Comparison of ENCODE assay signal across 17 cellular contexts in genomic region chr18:48962857-48963554, GRCh38. TPM values are rescaled to one million over a fixed set of nuclear protein-coding genes. Genes with fewer than 3 reads are reported as not detected.
A peak's percentile ranks its signal among the peaks of the same experiment; 100 is the strongest.
DNase-seq lines count a peak whose midpoint lies in the region; ATAC-seq, FAIRE-seq and TF ChIP-seq lines count a peak whose summit lies in the region.
"Had no signal": no experiment of that assay in that cellular context is flagged by ENCODE, and none has a peak within 500 bp of the region (broad histone marks: within the 10 kb centered on the region; RNA-seq: fewer than 3 reads in every experiment).

No MANE protein-coding gene starts in this region.

- H3K4me1 ChIP-seq in GM23248 (ENCODE audit: insufficient read depth) (peaks cover 26% of the 10 kb centered on the region), astrocyte (ENCODE audit: insufficient read depth, low read length) (peaks cover 33% of the 10 kb centered on the region), sigmoid colon (peaks cover 0 to 21% (median 10%) of the 10 kb centered on the region in 4 donors)
- H3K4me1 ChIP-seq: BLaER1, gastrocnemius medialis, uterus had no signal

- FAIRE-seq in astrocyte (lab: Jason Lieb, UNC) = no peak

- H3K9me3 Mint-ChIP-seq in astrocyte (ENCODE audit: unreplicated experiment) = peaks cover 5% of the 10 kb centered on the region
- H3K9me3 Mint-ChIP-seq: activated T-helper 2 cell treated with anti-CD3 and anti-CD28 coated beads, Interferon-gamma antibody, Interleukin-2, Interleukin-4, amounts not matched to agents 10 μg/mL and 5 μg/mL and 100 μg/mL, durations not matched to agents 14 hours and 24 hours and 36 hours had no signal

- no peak overlapping the region for H3K27ac ChIP-seq in GM23248
- no peak overlapping the region for H3K27ac ChIP-seq in astrocyte (ENCODE audit: low read depth, low read length)
- peak overlapping the region; percentile 16 to 72 (median 36) for H3K27ac ChIP-seq in sigmoid colon
- H3K27ac ChIP-seq: BLaER1, gastrocnemius medialis, right atrium auricular region had no signal

- H3K9me2 ChIP-seq in GM23248 (ENCODE audit: insufficient read depth) = no peaks in the 10 kb centered on the region

- peak overlapping the region; percentile 70 for H3K27ac Mint-ChIP-seq in astrocyte (ENCODE audit: unreplicated experiment)
- H3K27ac Mint-ChIP-seq: activated T-helper 2 cell treated with anti-CD3 and anti-CD28 coated beads, Interferon-gamma antibody, Interleukin-2, Interleukin-4, amounts not matched to agents 10 μg/mL and 5 μg/mL and 100 μg/mL, durations not matched to agents 14 hours and 24 hours and 36 hours had no signal

- in situ Hi-C loops in GM23248 (cut with MboI) = no loop called here
- in situ Hi-C loops in GM13977 (cut with MboI; ENCODE audit: low pct_unique_long_range_greater_than_20kb, low sequenced_read_pairs, unreplicated experiment) = no loop called here

- intact Hi-C loops in sigmoid colon (cut with DNase I) (no loop called here), posterior cingulate gyrus (cut with DNase I) (no loop called here)

- H3K9ac ChIP-seq in GM23248 (no peak overlapping the region), astrocyte (ENCODE audit: low read length) (no peak overlapping the region)
- H3K9ac ChIP-seq: BLaER1 had no signal

- H3K36me3 Mint-ChIP-seq in astrocyte (ENCODE audit: low read depth, unreplicated experiment) = peaks cover 2% of the 10 kb centered on the region

- DNase-seq in GM23248 (peak; percentile 68), astrocyte (ENCODE audit: low read depth) (peak; percentile 50), islet precursor cell (peak; percentile 61), sigmoid colon (no peak), posterior cingulate gyrus (no peak), GM13977 (ENCODE audit: low spot score) (no peak), NCI-H82 treated with DMSO at 0.1 percent for 48 hours (lab: John Stamatoyannopoulos, UW; ENCODE audit: unreplicated experiment) (no peak)
- DNase-seq: central memory CD4-positive, alpha-beta T cell; gastrocnemius medialis; NCI-H1436 treated with DMSO at 0.1 percent for 48 hours; NCI-H774; uterus had no signal

- H3K4me2 ChIP-seq in GM23248 (ENCODE audit: unreplicated experiment) = no peak overlapping the region
- no peak overlapping the region for H3K4me2 ChIP-seq in astrocyte (ENCODE audit: low read length)
- H3K4me2 ChIP-seq: BLaER1 had no signal

- 0 out of 2 replicates have a peak, but pooled peaks cover 6% of the 10 kb centered on the region for H3F3A ChIP-seq in GM23248 (ENCODE audit: insufficient read depth)

- no peaks in the 10 kb centered on the region for H3K36me3 ChIP-seq in GM23248 (ENCODE audit: low read depth)
- no peaks in the 10 kb centered on the region for H3K36me3 ChIP-seq in astrocyte (ENCODE audit: insufficient read depth, low read length)
- H3K36me3 ChIP-seq in sigmoid colon = no peaks in the 10 kb centered on the region
- H3K36me3 ChIP-seq: BLaER1, gastrocnemius medialis, right atrium auricular region, uterus had no signal

- H3K4me3 ChIP-seq in GM23248 (no peak overlapping the region), astrocyte (ENCODE audit: insufficient read depth, low read depth, low read length) (no peak overlapping the region), sigmoid colon (no peak overlapping the region)
- H3K4me3 ChIP-seq: BLaER1, gastrocnemius medialis, right atrium auricular region, uterus had no signal

- TF ChIP-seq CTCF in astrocyte (IDR thresholded peaks at IDR 0.05; ENCODE audit: insufficient read depth, low read depth, low read length) (no peak), sigmoid colon (IDR thresholded peaks at IDR 0.05) (no peak), GM13977 (IDR thresholded peaks at IDR 0.05; ENCODE audit: extremely low read depth, insufficient read depth, missing control alignments) (no peak)

- no peaks in the 10 kb centered on the region for H3K27me3 ChIP-seq in GM23248 (replicated peaks; ENCODE audit: insufficient read depth)
- no peaks in the 10 kb centered on the region for H3K27me3 ChIP-seq in astrocyte (ENCODE audit: insufficient read depth, low read length)
- H3K27me3 ChIP-seq in sigmoid colon = no peaks in the 10 kb centered on the region
- H3K27me3 ChIP-seq: BLaER1, gastrocnemius medialis, right atrium auricular region, uterus had no signal

- 61 to 69% methylated on average over 9 of the region's 9 CpGs for WGBS in GM23248 (ENCODE audit: low coverage in 1 of 2, low lambda C conversion rate in 2 of 2, missing lambda C conversion rate in 2 of 2), 2 experiments
- WGBS in sigmoid colon, 2 donors = 89 to 90% methylated on average over 9 of the region's 9 CpGs

- H3K79me2 ChIP-seq in GM23248 (ENCODE audit: insufficient read depth) (no peaks in the 10 kb centered on the region), astrocyte (ENCODE audit: insufficient read depth, low read length) (no peaks in the 10 kb centered on the region)

- no peak for TF ChIP-seq EP300 in sigmoid colon (IDR thresholded peaks at IDR 0.05)

- no peaks in the 10 kb centered on the region for H4K20me1 ChIP-seq in GM23248 (ENCODE audit: insufficient read depth)
- H4K20me1 ChIP-seq in astrocyte (ENCODE audit: insufficient read depth, low read length) = no peaks in the 10 kb centered on the region
- H4K20me1 ChIP-seq: BLaER1 had no signal

- peaks cover 1% of the 10 kb centered on the region for H3K27me3 Mint-ChIP-seq in astrocyte (ENCODE audit: low read depth, unreplicated experiment)

- peaks cover 48% of the 10 kb centered on the region for H3K4me1 Mint-ChIP-seq in astrocyte (ENCODE audit: low read depth, unreplicated experiment)

- no peak for TF ChIP-seq POLR2A in sigmoid colon (IDR thresholded peaks at IDR 0.05)

- H3K4me3 Mint-ChIP-seq in astrocyte (ENCODE audit: unreplicated experiment) = no peak overlapping the region

- H3K9me3 ChIP-seq in GM23248 (ENCODE audit: low read depth) (no peaks in the 10 kb centered on the region), astrocyte (ENCODE audit: insufficient read depth, low read depth, low read length) (no peaks in the 10 kb centered on the region), sigmoid colon (no peaks in the 10 kb centered on the region)
- H3K9me3 ChIP-seq: BLaER1, gastrocnemius medialis, right atrium auricular region, uterus had no signal

- ATAC-seq in HG02798 (IDR thresholded peaks at IDR 0.05; ENCODE audit: poor library complexity, unreplicated experiment) = no peak
- ATAC-seq: activated CD4-positive, CD25-positive, alpha-beta regulatory T cell treated with anti-CD3 and anti-CD28 coated beads, Interleukin-2, amount 50 U/mL, for 24 hours; gastrocnemius medialis had no signal

- H2AFZ ChIP-seq in GM23248 = no peak overlapping the region
- H2AFZ ChIP-seq in astrocyte (ENCODE audit: low read depth, low read length) = no peak overlapping the region

RNA-seq across cellular contexts. Expression of gene SMAD7, which starts 12.2 kb away (rescaled TPM):
- total RNA-seq in GM23248 (2014; rRNA removed; shearing (Covaris generic)) = 43.6 and 51.7 TPM in 2 replicates
- polyA plus RNA-seq in GM23248 (2016; fragmentation: Nextera tagmentation; extraction: Ambion mirVana) (6.8 and 8.4 TPM in 2 replicates), sigmoid colon (10 to 100 TPM; 16.8 to 19.0 (median 18.3) TPM)
- total RNA-seq in astrocyte (62.9 and 76.2 TPM in 2 replicates), sigmoid colon (10 to 100 TPM; 13.2 to 29.1 (median 21.5) TPM)

Comparison
In these comparisons a context has a peak if more than half of its experiments do, and no peak if none do; other contexts are left out.
1. DNase-seq: peak in GM23248 (single experiment), astrocyte (single experiment) and islet precursor cell (single experiment); none in sigmoid colon (single experiment), posterior cingulate gyrus (0 of 10), GM13977 (single experiment) and NCI-H82 treated with DMSO at 0.1 percent for 48 hours (single experiment).
2. H3K27ac ChIP-seq: peak in sigmoid colon (4 of 4); none in GM23248 (single experiment) and astrocyte (single experiment).